Comparison of ENCODE assay signal across 1 cellular context in genomic region chr4:182897601-182898478, GRCh38.
A peak's percentile ranks its signal among the peaks of the same experiment; 100 is the strongest.
TF ChIP-seq lines count a peak whose summit lies in the region.

No MANE protein-coding gene starts in this region.

TF ChIP-seq in HepG2, 621 proteins besides CTCF, POLR2A, EP300 and RAD21 (continued from another document and continues in another):
- no peak for TF ChIP-seq ZBTB39 (CRISPR knock-in tag; IDR thresholded peaks at IDR 0.05)
- peak; percentile 14; the same call in 1 of the 2 replicates for TF ChIP-seq FOXK2 (IDR thresholded peaks at IDR 0.05)
- TF ChIP-seq KDM6A (CRISPR knock-in tag; IDR thresholded peaks at IDR 0.05; ENCODE audit: low read depth): peak; percentile 95
- TF ChIP-seq DMAP1 (CRISPR knock-in tag; IDR thresholded peaks at IDR 0.05): peak; percentile 97
- TF ChIP-seq ZNF446 (CRISPR knock-in tag; IDR thresholded peaks at IDR 0.05): peak; percentile 65; the same call in 1 of the 2 replicates
- TF ChIP-seq ZNF557 (CRISPR knock-in tag; IDR thresholded peaks at IDR 0.05): no peak
- TF ChIP-seq SP1 (IDR thresholded peaks at IDR 0.05): no peak
- peak; percentile 54; the same call in 1 of the 2 replicates for TF ChIP-seq SP1 (CRISPR knock-in tag; IDR thresholded peaks at IDR 0.05)
- TF ChIP-seq, protein P1, sequence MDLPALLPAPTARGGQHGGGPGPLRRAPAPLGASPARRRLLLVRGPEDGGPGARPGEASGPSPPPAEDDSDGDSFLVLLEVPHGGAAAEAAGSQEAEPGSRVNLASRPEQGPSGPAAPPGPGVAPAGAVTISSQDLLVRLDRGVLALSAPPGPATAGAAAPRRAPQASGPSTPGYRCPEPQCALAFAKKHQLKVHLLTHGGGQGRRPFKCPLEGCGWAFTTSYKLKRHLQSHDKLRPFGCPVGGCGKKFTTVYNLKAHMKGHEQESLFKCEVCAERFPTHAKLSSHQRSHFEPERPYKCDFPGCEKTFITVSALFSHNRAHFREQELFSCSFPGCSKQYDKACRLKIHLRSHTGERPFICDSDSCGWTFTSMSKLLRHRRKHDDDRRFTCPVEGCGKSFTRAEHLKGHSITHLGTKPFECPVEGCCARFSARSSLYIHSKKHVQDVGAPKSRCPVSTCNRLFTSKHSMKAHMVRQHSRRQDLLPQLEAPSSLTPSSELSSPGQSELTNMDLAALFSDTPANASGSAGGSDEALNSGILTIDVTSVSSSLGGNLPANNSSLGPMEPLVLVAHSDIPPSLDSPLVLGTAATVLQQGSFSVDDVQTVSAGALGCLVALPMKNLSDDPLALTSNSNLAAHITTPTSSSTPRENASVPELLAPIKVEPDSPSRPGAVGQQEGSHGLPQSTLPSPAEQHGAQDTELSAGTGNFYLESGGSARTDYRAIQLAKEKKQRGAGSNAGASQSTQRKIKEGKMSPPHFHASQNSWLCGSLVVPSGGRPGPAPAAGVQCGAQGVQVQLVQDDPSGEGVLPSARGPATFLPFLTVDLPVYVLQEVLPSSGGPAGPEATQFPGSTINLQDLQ (CRISPR knock-in tag; IDR thresholded peaks at IDR 0.05): no peak
- TF ChIP-seq, protein P2, sequence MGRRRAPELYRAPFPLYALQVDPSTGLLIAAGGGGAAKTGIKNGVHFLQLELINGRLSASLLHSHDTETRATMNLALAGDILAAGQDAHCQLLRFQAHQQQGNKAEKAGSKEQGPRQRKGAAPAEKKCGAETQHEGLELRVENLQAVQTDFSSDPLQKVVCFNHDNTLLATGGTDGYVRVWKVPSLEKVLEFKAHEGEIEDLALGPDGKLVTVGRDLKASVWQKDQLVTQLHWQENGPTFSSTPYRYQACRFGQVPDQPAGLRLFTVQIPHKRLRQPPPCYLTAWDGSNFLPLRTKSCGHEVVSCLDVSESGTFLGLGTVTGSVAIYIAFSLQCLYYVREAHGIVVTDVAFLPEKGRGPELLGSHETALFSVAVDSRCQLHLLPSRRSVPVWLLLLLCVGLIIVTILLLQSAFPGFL (CRISPR knock-in tag; IDR thresholded peaks at IDR 0.05): no peak
- TF ChIP-seq ZC3H13 (CRISPR knock-in tag; IDR thresholded peaks at IDR 0.05): no peak
- peak; percentile 65; the same call in 1 of the 2 replicates for TF ChIP-seq TBX3 (IDR thresholded peaks at IDR 0.05; ENCODE audit: borderline replicate concordance)
- peak; percentile 63; the same call in 1 of the 2 replicates for TF ChIP-seq FOXC1 (CRISPR knock-in tag; IDR thresholded peaks at IDR 0.05; ENCODE audit: borderline replicate concordance)
- peak; percentile 75 for TF ChIP-seq BCL6 (CRISPR knock-in tag; IDR thresholded peaks at IDR 0.05)
- peak; percentile 78; the same call in 1 of the 2 replicates for TF ChIP-seq NFKB2 (CRISPR knock-in tag; IDR thresholded peaks at IDR 0.05; ENCODE audit: borderline replicate concordance)
- TF ChIP-seq HMGXB4 (CRISPR knock-in tag; IDR thresholded peaks at IDR 0.05; ENCODE audit: borderline replicate concordance in 1 of 2, low read depth in 1 of 2): peak; percentile 5 to 62; a peak in 2 of 4 replicates
- peak; percentile 70 for TF ChIP-seq ZBTB33 (CRISPR knock-in tag; IDR thresholded peaks at IDR 0.05)
- TF ChIP-seq PITX1 (CRISPR knock-in tag; IDR thresholded peaks at IDR 0.05): peak; percentile 95
- peak; percentile 88; the same call in 1 of the 2 replicates for TF ChIP-seq CBX5 (CRISPR knock-in tag; IDR thresholded peaks at IDR 0.05; ENCODE audit: borderline replicate concordance)
- TF ChIP-seq, protein P3, sequence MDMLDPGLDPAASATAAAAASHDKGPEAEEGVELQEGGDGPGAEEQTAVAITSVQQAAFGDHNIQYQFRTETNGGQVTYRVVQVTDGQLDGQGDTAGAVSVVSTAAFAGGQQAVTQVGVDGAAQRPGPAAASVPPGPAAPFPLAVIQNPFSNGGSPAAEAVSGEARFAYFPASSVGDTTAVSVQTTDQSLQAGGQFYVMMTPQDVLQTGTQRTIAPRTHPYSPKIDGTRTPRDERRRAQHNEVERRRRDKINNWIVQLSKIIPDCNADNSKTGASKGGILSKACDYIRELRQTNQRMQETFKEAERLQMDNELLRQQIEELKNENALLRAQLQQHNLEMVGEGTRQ (IDR thresholded peaks at IDR 0.05; ENCODE audit: low read depth, low read length): no peak
- TF ChIP-seq, protein P3 (CRISPR knock-in tag; IDR thresholded peaks at IDR 0.05; ENCODE audit: borderline replicate concordance): no peak
- no peak for TF ChIP-seq ZNF720 (CRISPR knock-in tag; IDR thresholded peaks at IDR 0.05)
- no peak for TF ChIP-seq CENPT (CRISPR knock-in tag; IDR thresholded peaks at IDR 0.05; ENCODE audit: low read depth)
- peak; percentile 91; the same call in 1 of the 2 replicates for TF ChIP-seq HIC2 (CRISPR knock-in tag; IDR thresholded peaks at IDR 0.05; ENCODE audit: low read depth)
- TF ChIP-seq ZNF7 (CRISPR knock-in tag; IDR thresholded peaks at IDR 0.05): peak; percentile 89
- peak; percentile 88 for TF ChIP-seq FOXO1 (CRISPR knock-in tag; IDR thresholded peaks at IDR 0.05)
- TF ChIP-seq ZSCAN21 (CRISPR knock-in tag; IDR thresholded peaks at IDR 0.05; ENCODE audit: borderline replicate concordance): peak; percentile 82; the same call in 1 of the 2 replicates
- TF ChIP-seq, protein P4, sequence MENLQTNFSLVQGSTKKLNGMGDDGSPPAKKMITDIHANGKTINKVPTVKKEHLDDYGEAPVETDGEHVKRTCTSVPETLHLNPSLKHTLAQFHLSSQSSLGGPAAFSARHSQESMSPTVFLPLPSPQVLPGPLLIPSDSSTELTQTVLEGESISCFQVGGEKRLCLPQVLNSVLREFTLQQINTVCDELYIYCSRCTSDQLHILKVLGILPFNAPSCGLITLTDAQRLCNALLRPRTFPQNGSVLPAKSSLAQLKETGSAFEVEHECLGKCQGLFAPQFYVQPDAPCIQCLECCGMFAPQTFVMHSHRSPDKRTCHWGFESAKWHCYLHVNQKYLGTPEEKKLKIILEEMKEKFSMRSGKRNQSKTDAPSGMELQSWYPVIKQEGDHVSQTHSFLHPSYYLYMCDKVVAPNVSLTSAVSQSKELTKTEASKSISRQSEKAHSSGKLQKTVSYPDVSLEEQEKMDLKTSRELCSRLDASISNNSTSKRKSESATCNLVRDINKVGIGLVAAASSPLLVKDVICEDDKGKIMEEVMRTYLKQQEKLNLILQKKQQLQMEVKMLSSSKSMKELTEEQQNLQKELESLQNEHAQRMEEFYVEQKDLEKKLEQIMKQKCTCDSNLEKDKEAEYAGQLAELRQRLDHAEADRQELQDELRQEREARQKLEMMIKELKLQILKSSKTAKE (CRISPR knock-in tag; IDR thresholded peaks at IDR 0.05; ENCODE audit: borderline replicate concordance): peak; percentile 76; the same call in 1 of the 2 replicates
- TF ChIP-seq PHF20 (CRISPR knock-in tag; IDR thresholded peaks at IDR 0.05): peak; percentile 59
- TF ChIP-seq ZNF674 (CRISPR knock-in tag; IDR thresholded peaks at IDR 0.05; ENCODE audit: low read depth): no peak
- peak; percentile 63; the same call in 1 of the 2 replicates for TF ChIP-seq ZNF891 (CRISPR knock-in tag; IDR thresholded peaks at IDR 0.05)
- no peak for TF ChIP-seq ZNF672 (CRISPR knock-in tag; IDR thresholded peaks at IDR 0.05)
- TF ChIP-seq MTA3 (CRISPR knock-in tag; IDR thresholded peaks at IDR 0.05): no peak
- TF ChIP-seq TEAD3 (CRISPR knock-in tag; optimal IDR thresholded peaks at IDR 0.05; ENCODE audit: borderline replicate concordance): peak; percentile 85
- TF ChIP-seq, protein P5, sequence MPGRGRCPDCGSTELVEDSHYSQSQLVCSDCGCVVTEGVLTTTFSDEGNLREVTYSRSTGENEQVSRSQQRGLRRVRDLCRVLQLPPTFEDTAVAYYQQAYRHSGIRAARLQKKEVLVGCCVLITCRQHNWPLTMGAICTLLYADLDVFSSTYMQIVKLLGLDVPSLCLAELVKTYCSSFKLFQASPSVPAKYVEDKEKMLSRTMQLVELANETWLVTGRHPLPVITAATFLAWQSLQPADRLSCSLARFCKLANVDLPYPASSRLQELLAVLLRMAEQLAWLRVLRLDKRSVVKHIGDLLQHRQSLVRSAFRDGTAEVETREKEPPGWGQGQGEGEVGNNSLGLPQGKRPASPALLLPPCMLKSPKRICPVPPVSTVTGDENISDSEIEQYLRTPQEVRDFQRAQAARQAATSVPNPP (CRISPR knock-in tag; IDR thresholded peaks at IDR 0.05): peak; percentile 96
- TF ChIP-seq ZSCAN25 (CRISPR knock-in tag; IDR thresholded peaks at IDR 0.05): peak; percentile 95
- no peak for TF ChIP-seq SRF (IDR thresholded peaks at IDR 0.05; ENCODE audit: low read depth, low read length)
- TF ChIP-seq GATAD1 (CRISPR knock-in tag; IDR thresholded peaks at IDR 0.05): peak; percentile 81
- TF ChIP-seq KLF15 (CRISPR knock-in tag; IDR thresholded peaks at IDR 0.05; ENCODE audit: borderline replicate concordance): no peak; the same call in 1 of the 2 replicates
- TF ChIP-seq ZNF441 (CRISPR knock-in tag; IDR thresholded peaks at IDR 0.05; ENCODE audit: borderline replicate concordance): peak; percentile 91
- TF ChIP-seq MIER2 (CRISPR knock-in tag; IDR thresholded peaks at IDR 0.05): peak; percentile 72; the same call in 1 of the 2 replicates
- TF ChIP-seq ZNF232 (CRISPR knock-in tag; IDR thresholded peaks at IDR 0.05; ENCODE audit: borderline replicate concordance): peak; percentile 90; the same call in 1 of the 2 replicates
- TF ChIP-seq, protein P6, sequence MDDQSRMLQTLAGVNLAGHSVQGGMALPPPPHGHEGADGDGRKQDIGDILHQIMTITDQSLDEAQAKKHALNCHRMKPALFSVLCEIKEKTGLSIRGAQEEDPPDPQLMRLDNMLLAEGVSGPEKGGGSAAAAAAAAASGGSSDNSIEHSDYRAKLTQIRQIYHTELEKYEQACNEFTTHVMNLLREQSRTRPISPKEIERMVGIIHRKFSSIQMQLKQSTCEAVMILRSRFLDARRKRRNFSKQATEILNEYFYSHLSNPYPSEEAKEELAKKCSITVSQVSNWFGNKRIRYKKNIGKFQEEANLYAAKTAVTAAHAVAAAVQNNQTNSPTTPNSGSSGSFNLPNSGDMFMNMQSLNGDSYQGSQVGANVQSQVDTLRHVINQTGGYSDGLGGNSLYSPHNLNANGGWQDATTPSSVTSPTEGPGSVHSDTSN (CRISPR knock-in tag; IDR thresholded peaks at IDR 0.05; ENCODE audit: borderline replicate concordance): no peak
- no peak for TF ChIP-seq FIP1L1 (IDR thresholded peaks at IDR 0.05; ENCODE audit: borderline replicate concordance, insufficient read depth, low read depth, low read length)
- no peak; the same call in 1 of the 2 replicates for TF ChIP-seq HOXD1 (CRISPR knock-in tag; IDR thresholded peaks at IDR 0.05)
- peak; percentile 90 for TF ChIP-seq TOPORS (CRISPR knock-in tag; IDR thresholded peaks at IDR 0.05)
- TF ChIP-seq NR2F6 (IDR thresholded peaks at IDR 0.05): peak; percentile 66
- peak; percentile 91 for TF ChIP-seq NR2F6 (CRISPR knock-in tag; IDR thresholded peaks at IDR 0.05)
